ENCODE assay signal across 21 cellular contexts in genomic region chr11:116650052-116650451, GRCh38.
DNase-seq lines count a peak whose midpoint lies in the region; TF ChIP-seq lines count a peak whose summit lies in the region.
"Had no signal": no experiment of that assay in that cellular context is flagged by ENCODE, and none has a peak within 500 bp of the region (broad histone marks: within the 10 kb centered on the region; RNA-seq: fewer than 3 reads in every experiment).

No MANE protein-coding gene starts in this region.

- no peak overlapping the region for H3K27ac ChIP-seq in coronary artery
- H3K27ac ChIP-seq: 22Rv1, BLaER1, C4-2B had no signal

- DNase-seq in NCI-H1436 (lab: John Stamatoyannopoulos, UW) = peak; percentile 21
- no peak for DNase-seq in NCI-H1436 treated with DMSO at 0.1 percent for 48 hours (lab: John Stamatoyannopoulos, UW)
- DNase-seq in D341Med (ENCODE audit: low spot score) = peak; percentile 2
- DNase-seq in coronary artery (ENCODE audit: low spot score) = peak; percentile 46
- peak; percentile 23 for DNase-seq in islet precursor cell
- no peak for DNase-seq in NCI-H510A (lab: John Stamatoyannopoulos, UW)
- DNase-seq in NCI-H187 (lab: John Stamatoyannopoulos, UW) = no peak
- no peak for DNase-seq in putamen (ENCODE audit: low spot score)
- DNase-seq: Caco-2; CD4-positive, CD25-positive, alpha-beta regulatory T cell; DMS 273 treated with DMSO at 0.1 percent for 48 hours; DMS79; EL; GDM1; HFFc6 had no signal

- TF ChIP-seq CTCF in coronary artery (IDR thresholded peaks at IDR 0.05) = no peak

- no peak overlapping the region for H3K4me3 ChIP-seq in coronary artery
- H3K4me3 ChIP-seq: BLaER1, GM12878, GM23338, HAP-1 had no signal

Comparison
In these comparisons a context has a peak if more than half of its experiments do, and no peak if none do; other contexts are left out.
1. DNase-seq: peak in NCI-H1436 (single experiment), D341Med (single experiment), coronary artery (single experiment) and islet precursor cell (single experiment); none in NCI-H1436 treated with DMSO at 0.1 percent for 48 hours (single experiment), NCI-H510A (single experiment), NCI-H187 (0 of 2) and putamen (single experiment).